In genomic region chr4:122765702-122766352, GRCh38 we compare ENCODE assay signal across 15 cellular contexts. TPM values are rescaled to one million over a fixed set of nuclear protein-coding genes. Genes with fewer than 3 reads are reported as not detected.
DNase-seq lines count a peak whose midpoint lies in the region; ATAC-seq and TF ChIP-seq lines count a peak whose summit lies in the region.
"Had no signal": no experiment of that assay in that cellular context is flagged by ENCODE, and none has a peak within 500 bp of the region (broad histone marks: within the 10 kb centered on the region; RNA-seq: fewer than 3 reads in every experiment).

No MANE protein-coding gene starts in this region.

- no peaks in the 10 kb centered on the region for H3K9me3 Mint-ChIP-seq in activated CD8-positive, alpha-beta T cell treated with anti-CD3 and anti-CD28 coated beads for 36 hours
- no peaks in the 10 kb centered on the region for H3K9me3 Mint-ChIP-seq in activated CD8-positive, alpha-beta T cell treated with anti-CD3 and anti-CD28 coated beads, Interleukin-2, amount 10 ng/mL, durations not matched to agents 7 days and 5 days (ENCODE audit: insufficient read depth)
- H3K9me3 Mint-ChIP-seq: naive B cell had no signal

- ATAC-seq in activated CD8-positive, alpha-beta T cell treated with anti-CD3 and anti-CD28 coated beads for 36 hours: peak; percentile 48
- ATAC-seq in activated CD8-positive, alpha-beta T cell treated with anti-CD3 and anti-CD28 coated beads, Interleukin-2, amount 10 ng/mL, durations not matched to agents 7 days and 5 days: no peak
- peak; percentile 74 for ATAC-seq in SK-N-SH treated with all-trans-retinoic acid at 6 μM for 48 hours

- H3K36me3 ChIP-seq in adrenal gland (replicated peaks in 1 of 2): no peaks in the 10 kb centered on the region
- H3K36me3 ChIP-seq: HAP-1 had no signal

- no peak for TF ChIP-seq CTCF in activated CD8-positive, alpha-beta T cell treated with anti-CD3 and anti-CD28 coated beads for 36 hours (IDR thresholded peaks at IDR 0.05)
- TF ChIP-seq CTCF in adrenal gland (IDR thresholded peaks at IDR 0.05): no peak

- no peaks in the 10 kb centered on the region for H3K9me3 ChIP-seq in adrenal gland (replicated peaks in 1 of 3)
- H3K9me3 ChIP-seq: HAP-1 had no signal

- no peak overlapping the region for H3K27ac Mint-ChIP-seq in activated CD8-positive, alpha-beta T cell treated with anti-CD3 and anti-CD28 coated beads for 36 hours
- H3K27ac Mint-ChIP-seq in activated CD8-positive, alpha-beta T cell treated with anti-CD3 and anti-CD28 coated beads, Interleukin-2, amount 10 ng/mL, durations not matched to agents 7 days and 5 days: no peak overlapping the region

- intact Hi-C loops in activated CD8-positive, alpha-beta T cell treated with anti-CD3 and anti-CD28 coated beads for 36 hours (cut with micrococcal nuclease): no loop called here
- intact Hi-C loops in adrenal gland (cut with DNase I): no loop called here

- CTCF ChIA-PET in activated CD8-positive, alpha-beta T cell treated with anti-CD3 and anti-CD28 coated beads for 36 hours (lab: Charles Lee): interaction anchor here (0.9 to 3.8 kb wide), 3 partner anchors 8 to 23 kb away, joined by 3 to 21 read pairs (median 4); no protein-coding TSS in a partner anchor
- CTCF ChIA-PET in activated CD8-positive, alpha-beta T cell treated with anti-CD3 and anti-CD28 coated beads, Interleukin-2, amount 10 ng/mL, durations not matched to agents 7 days and 5 days (lab: Charles Lee): interaction anchor here (1.0 to 3.7 kb wide), 3 partner anchors 8 to 154 kb away, joined by 3 to 18 read pairs (median 3); no protein-coding TSS in a partner anchor

- H3K27ac ChIP-seq in adrenal gland: no peak overlapping the region

- no peaks in the 10 kb centered on the region for H3K36me3 Mint-ChIP-seq in activated CD8-positive, alpha-beta T cell treated with anti-CD3 and anti-CD28 coated beads for 36 hours (ENCODE audit: low read depth)
- H3K36me3 Mint-ChIP-seq in activated CD8-positive, alpha-beta T cell treated with anti-CD3 and anti-CD28 coated beads, Interleukin-2, amount 10 ng/mL, durations not matched to agents 7 days and 5 days (ENCODE audit: low read depth): no peaks in the 10 kb centered on the region
- H3K36me3 Mint-ChIP-seq: naive B cell had no signal

- H3K4me1 ChIP-seq in adrenal gland (replicated peaks in 1 of 2): no peaks in the 10 kb centered on the region

- WGBS in adrenal gland, 4 donors: 81 to 90% (median 88%) methylated on average over 7 of the region's 7 CpGs

- no peak overlapping the region for H3K4me3 ChIP-seq in adrenal gland
- H3K4me3 ChIP-seq: HAP-1 had no signal

- H3K27me3 Mint-ChIP-seq in activated CD8-positive, alpha-beta T cell treated with anti-CD3 and anti-CD28 coated beads for 36 hours: no peaks in the 10 kb centered on the region
- no peaks in the 10 kb centered on the region for H3K27me3 Mint-ChIP-seq in activated CD8-positive, alpha-beta T cell treated with anti-CD3 and anti-CD28 coated beads, Interleukin-2, amount 10 ng/mL, durations not matched to agents 7 days and 5 days (ENCODE audit: low read depth)
- H3K27me3 Mint-ChIP-seq: naive B cell had no signal

- no peaks in the 10 kb centered on the region for H3K27me3 ChIP-seq in adrenal gland

- no peak for TF ChIP-seq POLR2A in adrenal gland (IDR thresholded peaks at IDR 0.05)

- H3K4me3 Mint-ChIP-seq in activated CD8-positive, alpha-beta T cell treated with anti-CD3 and anti-CD28 coated beads for 36 hours: no peak overlapping the region
- no peak overlapping the region for H3K4me3 Mint-ChIP-seq in activated CD8-positive, alpha-beta T cell treated with anti-CD3 and anti-CD28 coated beads, Interleukin-2, amount 10 ng/mL, durations not matched to agents 7 days and 5 days
- H3K4me3 Mint-ChIP-seq: naive B cell had no signal

- no peak for DNase-seq in activated CD8-positive, alpha-beta T cell treated with anti-CD3 and anti-CD28 coated beads for 36 hours
- DNase-seq in activated CD8-positive, alpha-beta T cell treated with anti-CD3 and anti-CD28 coated beads, Interleukin-2, amount 10 ng/mL, durations not matched to agents 7 days and 5 days: no peak
- DNase-seq in fibroblast of the conjunctiva (ENCODE audit: low read depth) (peak; percentile 83), stromal cell of bone marrow (ENCODE audit: low read depth) (peak; percentile 93), adrenal gland (no peak), NOMO-1 treated with dmso at 0.1 percent for 144 hours (lab: John Stamatoyannopoulos, UW; ENCODE audit: unreplicated experiment) (no peak)
- DNase-seq in activated T-cell treated with anti-CD3 and anti-CD28 coated beads, Interleukin-2, amount 50 U/mL, for 1 hour: no peak
- DNase-seq: activated T-cell treated with anti-CD3 and anti-CD28 coated beads for 4 hours; AML-193; cerebellar nuclear complex; naive B cell; NCI-H82; stimulated activated CD4-positive, alpha-beta T cell treated with anti-CD3 and anti-CD28 coated beads, Interleukin-2, amount 100 ng/mL, for 24 hours had no signal

- POLR2A ChIA-PET in activated CD8-positive, alpha-beta T cell treated with anti-CD3 and anti-CD28 coated beads for 36 hours (lab: Charles Lee): no interaction called here
- POLR2A ChIA-PET in activated CD8-positive, alpha-beta T cell treated with anti-CD3 and anti-CD28 coated beads, Interleukin-2, amount 10 ng/mL, durations not matched to agents 7 days and 5 days (lab: Charles Lee): no interaction called here

- peaks cover 29% of the 10 kb centered on the region for H3K4me1 Mint-ChIP-seq in activated CD8-positive, alpha-beta T cell treated with anti-CD3 and anti-CD28 coated beads for 36 hours (ENCODE audit: low read depth)
- peaks cover 32% of the 10 kb centered on the region for H3K4me1 Mint-ChIP-seq in activated CD8-positive, alpha-beta T cell treated with anti-CD3 and anti-CD28 coated beads, Interleukin-2, amount 10 ng/mL, durations not matched to agents 7 days and 5 days (ENCODE audit: low read depth)

TF ChIP-seq in SK-N-SH treated with all-trans-retinoic acid at 6 μM for 48 hours, 23 proteins besides CTCF, POLR2A, EP300 and RAD21 (continues in another document):
- no peak for TF ChIP-seq ZC3H10 (CRISPR knock-in tag; IDR thresholded peaks at IDR 0.05)
- no peak for TF ChIP-seq ESRRG (CRISPR knock-in tag; IDR thresholded peaks at IDR 0.05)
- no peak for TF ChIP-seq ZFP3 (CRISPR knock-in tag; IDR thresholded peaks at IDR 0.05)
- no peak for TF ChIP-seq TSHZ2 (CRISPR knock-in tag; IDR thresholded peaks at IDR 0.05)
- TF ChIP-seq ISL1 (CRISPR knock-in tag; IDR thresholded peaks at IDR 0.05): no peak
- TF ChIP-seq ARNTL (CRISPR knock-in tag; IDR thresholded peaks at IDR 0.05; ENCODE audit: borderline replicate concordance, low read depth): no peak
- no peak for TF ChIP-seq ZFP30 (CRISPR knock-in tag; IDR thresholded peaks at IDR 0.05)
- TF ChIP-seq CSRNP3 (CRISPR knock-in tag; IDR thresholded peaks at IDR 0.05): no peak
- TF ChIP-seq ZNF565 (CRISPR knock-in tag; conservative IDR thresholded peaks at IDR 0.05; ENCODE audit: low read depth): no peak
- no peak for TF ChIP-seq TCF4 (CRISPR knock-in tag; IDR thresholded peaks at IDR 0.05; ENCODE audit: borderline replicate concordance)

RNA-seq across cellular contexts. Expression of gene BBS12, which starts 33.3 kb away (rescaled TPM):
- under 1 TPM; 0.74 to 0.89 TPM for total RNA-seq in activated CD8-positive, alpha-beta T cell treated with anti-CD3 and anti-CD28 coated beads for 36 hours
- total RNA-seq in activated CD8-positive, alpha-beta T cell treated with anti-CD3 and anti-CD28 coated beads, Interleukin-2, amount 10 ng/mL, durations not matched to agents 7 days and 5 days: 1 to 10 TPM; 1.3 to 1.4 TPM
- 1 to 10 TPM; 2.8 to 7.8 (median 5.4) TPM for total RNA-seq in adrenal gland
- polyA plus RNA-seq in adrenal gland: 1 to 10 TPM; 1.5 to 7.8 (median 2.0) TPM

Comparison
In these comparisons a context has a peak if more than half of its experiments do, and no peak if none do; other contexts are left out.
1. DNase-seq: peak in fibroblast of the conjunctiva (single experiment) and stromal cell of bone marrow (single experiment); none in activated CD8-positive, alpha-beta T cell treated with anti-CD3 and anti-CD28 coated beads for 36 hours (single experiment), activated CD8-positive, alpha-beta T cell treated with anti-CD3 and anti-CD28 coated beads, Interleukin-2, amount 10 ng/mL, durations not matched to agents 7 days and 5 days (single experiment), adrenal gland (0 of 7), NOMO-1 treated with dmso at 0.1 percent for 144 hours (single experiment) and activated T-cell treated with anti-CD3 and anti-CD28 coated beads, Interleukin-2, amount 50 U/mL, for 1 hour (single experiment).